Comparison of ENCODE assay signal across 16 cellular contexts in genomic region chr2:229301229-229301628, GRCh38. TPM values are rescaled to one million over a fixed set of nuclear protein-coding genes. Genes with fewer than 3 reads are reported as not detected.
"Had no signal": no experiment of that assay in that cellular context is flagged by ENCODE, and none has a peak within 500 bp of the region (broad histone marks: within the 10 kb centered on the region; RNA-seq: fewer than 3 reads in every experiment).

No MANE protein-coding gene starts in this region.

- H3K27me3 ChIP-seq: colonic mucosa, ovary, tibial artery had no signal

- H3K27me3 Mint-ChIP-seq: activated CD4-positive, alpha-beta T cell treated with anti-CD3 and anti-CD28 coated beads, Interleukin-2, amount 10 ng/mL, durations not matched to agents 24 days and 14 days; stimulated activated memory B cell treated with anti-CD40 and anti-IgM and Interleukin-4, amounts not matched to agents 10 μg/mL and 1 μg/mL and 100 μg/mL, for 72 hours had no signal

- H3K4me1 ChIP-seq: colonic mucosa, esophagus squamous epithelium had no signal

- H3K4me3 ChIP-seq: colonic mucosa, esophagus squamous epithelium, ovary, tibial artery had no signal

- H3K9me3 ChIP-seq: colonic mucosa, esophagus squamous epithelium, ovary, tibial artery had no signal

- ATAC-seq: activated naive CD4-positive, alpha-beta T cell treated with anti-CD3 and anti-CD28 coated beads, Interleukin-2, amount 50 U/mL, for 72 hours; activated T-cell treated with anti-CD3 and anti-CD28 coated beads, Interleukin-2, amount 50 U/mL, for 72 hours; stimulated activated memory B cell treated with anti-CD40 and anti-IgM and Interleukin-4, amounts not matched to agents 10 μg/mL and 1 μg/mL and 100 μg/mL, for 72 hours had no signal

- H3K27ac Mint-ChIP-seq: activated CD4-positive, alpha-beta T cell treated with anti-CD3 and anti-CD28 coated beads, Interleukin-2, amount 10 ng/mL, durations not matched to agents 24 days and 14 days; activated naive CD4-positive, alpha-beta T cell treated with anti-CD3 and anti-CD28 coated beads, Interleukin-2, amount 50 U/mL, for 72 hours; activated T-cell treated with anti-CD3 and anti-CD28 coated beads, Interleukin-2, amount 50 U/mL, for 72 hours; stimulated activated memory B cell treated with anti-CD40 and anti-IgM and Interleukin-4, amounts not matched to agents 10 μg/mL and 1 μg/mL and 100 μg/mL, for 72 hours had no signal

- H3K36me3 Mint-ChIP-seq: activated naive CD4-positive, alpha-beta T cell treated with anti-CD3 and anti-CD28 coated beads, Interleukin-2, amount 50 U/mL, for 72 hours; naive B cell; stimulated activated memory B cell treated with anti-CD40 and anti-IgM and Interleukin-4, amounts not matched to agents 10 μg/mL and 1 μg/mL and 100 μg/mL, for 72 hours had no signal

- DNase-seq: activated CD4-positive, alpha-beta T cell treated with anti-CD3 and anti-CD28 coated beads, Interleukin-2, amount 10 ng/mL, durations not matched to agents 24 days and 14 days; activated CD4-positive, CD25-positive, alpha-beta regulatory T cell; activated CD8-positive, alpha-beta memory T cell treated with anti-CD3 and anti-CD28 coated beads, Interleukin-2, amount 50 U/mL, for 48 hours; activated gamma-delta T cell; activated T-cell treated with anti-CD3 and anti-CD28 coated beads, Interleukin-2, amount 50 U/mL, for 72 hours; central memory CD4-positive, alpha-beta T cell; colonic mucosa; esophagus squamous epithelium; head of caudate nucleus; naive B cell; ovary; stimulated activated CD4-positive, alpha-beta T cell treated with anti-CD3 and anti-CD28 coated beads, Interleukin-2, amount 100 ng/mL, for 48 hours; T-helper 2 cell; tibial artery had no signal

- H3K9me3 Mint-ChIP-seq: activated CD4-positive, alpha-beta T cell treated with anti-CD3 and anti-CD28 coated beads, Interleukin-2, amount 10 ng/mL, durations not matched to agents 24 days and 14 days; activated T-cell treated with anti-CD3 and anti-CD28 coated beads, Interleukin-2, amount 50 U/mL, for 72 hours; stimulated activated memory B cell treated with anti-CD40 and anti-IgM and Interleukin-4, amounts not matched to agents 10 μg/mL and 1 μg/mL and 100 μg/mL, for 72 hours had no signal

- H3K27ac ChIP-seq: colonic mucosa, ovary, tibial artery had no signal

- H3K4me3 Mint-ChIP-seq: activated CD4-positive, alpha-beta T cell treated with anti-CD3 and anti-CD28 coated beads, Interleukin-2, amount 10 ng/mL, durations not matched to agents 24 days and 14 days; activated T-cell treated with anti-CD3 and anti-CD28 coated beads, Interleukin-2, amount 50 U/mL, for 72 hours; naive B cell; stimulated activated memory B cell treated with anti-CD40 and anti-IgM and Interleukin-4, amounts not matched to agents 10 μg/mL and 1 μg/mL and 100 μg/mL, for 72 hours had no signal

- H3K36me3 ChIP-seq: colonic mucosa, esophagus squamous epithelium, ovary, tibial artery had no signal

- H3K4me1 Mint-ChIP-seq: activated CD4-positive, alpha-beta T cell treated with anti-CD3 and anti-CD28 coated beads, Interleukin-2, amount 10 ng/mL, durations not matched to agents 24 days and 14 days; naive B cell; stimulated activated memory B cell treated with anti-CD40 and anti-IgM and Interleukin-4, amounts not matched to agents 10 μg/mL and 1 μg/mL and 100 μg/mL, for 72 hours had no signal

RNA-seq across cellular contexts. Expression of gene PID1, which starts 30.1 kb away (rescaled TPM):
- total RNA-seq: activated CD4-positive, alpha-beta T cell treated with anti-CD3 and anti-CD28 coated beads, Interleukin-2, amount 10 ng/mL, durations not matched to agents 24 days and 14 days; activated naive CD4-positive, alpha-beta T cell treated with anti-CD3 and anti-CD28 coated beads, Interleukin-2, amount 50 U/mL, for 72 hours; activated T-cell treated with anti-CD3 and anti-CD28 coated beads, Interleukin-2, amount 50 U/mL, for 72 hours had no signal
